19 cellular contexts compared by ENCODE assay signal in genomic region chr17:6161456-6161855, GRCh38.
"Had no signal": no experiment of that assay in that cellular context is flagged by ENCODE, and none has a peak within 500 bp of the region (broad histone marks: within the 10 kb centered on the region; RNA-seq: fewer than 3 reads in every experiment).

No MANE protein-coding gene starts in this region.

- H3K27me3 ChIP-seq: ascending aorta had no signal

- DNase-seq: activated CD4-positive, alpha-beta T cell treated with anti-CD3 and anti-CD28 coated beads for 48 hours; activated CD4-positive, CD25-positive, alpha-beta regulatory T cell; activated CD8-positive, alpha-beta T cell treated with anti-CD3 and anti-CD28 coated beads for 36 hours; activated T-cell treated with anti-CD3 and anti-CD28 coated beads, Interleukin-2, amount 50 U/mL, for 1 hour; effector CD8-positive, alpha-beta T cell; hippocampal formation; islet precursor cell; left colon; lower lobe of right lung; natural killer cell; sigmoid colon; stimulated activated CD4-positive, alpha-beta T cell treated with anti-CD3 and anti-CD28 coated beads, Interleukin-4, amount 100 ng/mL, for 24 hours; stomach; trophoblast cell had no signal

- H3K27ac ChIP-seq: ascending aorta, lower lobe of right lung, parathyroid adenoma, sigmoid colon, stomach had no signal

- H3K4me3 Mint-ChIP-seq: activated CD8-positive, alpha-beta T cell treated with anti-CD3 and anti-CD28 coated beads for 36 hours; activated naive CD4-positive, alpha-beta T cell treated with anti-CD3 and anti-CD28 coated beads, Interleukin-2, amount 50 U/mL, for 24 hours; dendritic cell treated with granulocyte-macrophage colony-stimulating factor and Interleukin-4, amounts not matched to agents 40 ng/mL and 50 ng/mL, for 4 days; natural killer cell; stimulated activated effector memory CD8-positive, alpha-beta T cell treated with anti-CD3 and anti-CD28 coated beads, Interleukin-12 subunit alpha, Interleukin-12 subunit beta, amount 100 ng/mL, for 72 hours had no signal

- H3K9ac ChIP-seq: parathyroid adenoma had no signal

- H3K27ac Mint-ChIP-seq: activated CD8-positive, alpha-beta T cell treated with anti-CD3 and anti-CD28 coated beads for 36 hours; activated naive CD4-positive, alpha-beta T cell treated with anti-CD3 and anti-CD28 coated beads, Interleukin-2, amount 50 U/mL, for 24 hours; dendritic cell treated with granulocyte-macrophage colony-stimulating factor and Interleukin-4, amounts not matched to agents 40 ng/mL and 50 ng/mL, for 4 days; natural killer cell; stimulated activated effector memory CD8-positive, alpha-beta T cell treated with anti-CD3 and anti-CD28 coated beads, Interleukin-12 subunit alpha, Interleukin-12 subunit beta, amount 100 ng/mL, for 72 hours had no signal

- H3K79me2 ChIP-seq: parathyroid adenoma had no signal

- H2AFZ ChIP-seq: parathyroid adenoma had no signal

- H3K36me3 ChIP-seq: ascending aorta, lower lobe of right lung, sigmoid colon, stomach had no signal

- H3K9me3 ChIP-seq: ascending aorta, lower lobe of right lung, sigmoid colon, stomach had no signal

- H3K9me3 Mint-ChIP-seq: activated CD8-positive, alpha-beta T cell treated with anti-CD3 and anti-CD28 coated beads for 36 hours; activated naive CD4-positive, alpha-beta T cell treated with anti-CD3 and anti-CD28 coated beads, Interleukin-2, amount 50 U/mL, for 24 hours; dendritic cell treated with granulocyte-macrophage colony-stimulating factor and Interleukin-4, amounts not matched to agents 40 ng/mL and 50 ng/mL, for 4 days; natural killer cell; stimulated activated effector memory CD8-positive, alpha-beta T cell treated with anti-CD3 and anti-CD28 coated beads, Interleukin-12 subunit alpha, Interleukin-12 subunit beta, amount 100 ng/mL, for 72 hours had no signal

- H3K4me1 Mint-ChIP-seq: activated naive CD4-positive, alpha-beta T cell treated with anti-CD3 and anti-CD28 coated beads, Interleukin-2, amount 50 U/mL, for 24 hours; natural killer cell; stimulated activated effector memory CD8-positive, alpha-beta T cell treated with anti-CD3 and anti-CD28 coated beads, Interleukin-12 subunit alpha, Interleukin-12 subunit beta, amount 100 ng/mL, for 72 hours had no signal

- H3K4me1 ChIP-seq: ascending aorta, lower lobe of right lung, parathyroid adenoma, sigmoid colon, stomach had no signal

- H3K36me3 Mint-ChIP-seq: activated naive CD4-positive, alpha-beta T cell treated with anti-CD3 and anti-CD28 coated beads, Interleukin-2, amount 50 U/mL, for 24 hours; natural killer cell had no signal

- H3K4me3 ChIP-seq: ascending aorta, lower lobe of right lung, sigmoid colon, stomach had no signal
